In the genomic region with DNA sequence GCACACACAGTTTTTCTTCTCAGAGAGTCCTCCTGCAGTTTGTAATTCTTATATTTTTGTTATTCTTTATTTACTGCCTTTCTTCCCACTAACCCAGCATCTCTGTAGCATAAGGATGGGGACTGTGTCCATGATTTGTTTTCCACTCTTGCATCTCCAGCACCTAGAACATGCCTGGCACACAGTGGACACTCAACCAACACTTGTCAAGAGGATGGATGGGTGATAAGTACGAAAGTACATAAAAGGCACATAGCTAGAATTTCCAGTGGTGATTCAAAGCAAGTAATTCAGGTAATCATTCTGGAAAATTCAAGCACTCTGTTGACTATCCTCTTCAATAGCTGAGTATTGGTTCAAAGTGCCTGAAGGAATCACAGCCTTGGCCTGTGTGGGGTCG, we compare ENCODE assay signal across 14 cellular contexts.
"Had no signal": no experiment of that assay in that cellular context is flagged by ENCODE, and none has a peak within 500 bp of the region (broad histone marks: within the 10 kb centered on the region; RNA-seq: fewer than 3 reads in every experiment).

No MANE protein-coding gene starts in this region.

- H3K9me3 ChIP-seq: heart left ventricle, mucosa of descending colon, right atrium auricular region had no signal

- H3K27me3 ChIP-seq: heart left ventricle, ovary, right atrium auricular region had no signal

- H3K4me1 ChIP-seq: heart left ventricle, right atrium auricular region had no signal

- H3K27ac ChIP-seq: coronary artery, heart left ventricle, ovary, right atrium auricular region had no signal

- H3K4me3 ChIP-seq: coronary artery, heart left ventricle, mucosa of descending colon, ovary, right atrium auricular region had no signal

- H3K36me3 ChIP-seq: heart left ventricle, ovary, right atrium auricular region had no signal

- ATAC-seq: esophagus mucosa; heart left ventricle; left colon; mucosa of descending colon; naive thymus-derived CD8-positive, alpha-beta T cell had no signal

- DNase-seq: effector CD8-positive, alpha-beta T cell; heart left ventricle; hippocampal formation; left colon; mucosa of descending colon; naive thymus-derived CD8-positive, alpha-beta T cell; ovary; small intestine; stimulated activated CD4-positive, alpha-beta T cell treated with anti-CD3 and anti-CD28 coated beads, Interleukin-12 subunit alpha, Interleukin-12 subunit beta, amount 100 ng/mL, for 4 hours; stimulated activated naive CD4-positive, alpha-beta T cell treated with Interleukin-2 at 50 U/mL for 16 hours; trophoblast cell had no signal
